Comparison of ENCODE assay signal across 21 cellular contexts in the genomic region with DNA sequence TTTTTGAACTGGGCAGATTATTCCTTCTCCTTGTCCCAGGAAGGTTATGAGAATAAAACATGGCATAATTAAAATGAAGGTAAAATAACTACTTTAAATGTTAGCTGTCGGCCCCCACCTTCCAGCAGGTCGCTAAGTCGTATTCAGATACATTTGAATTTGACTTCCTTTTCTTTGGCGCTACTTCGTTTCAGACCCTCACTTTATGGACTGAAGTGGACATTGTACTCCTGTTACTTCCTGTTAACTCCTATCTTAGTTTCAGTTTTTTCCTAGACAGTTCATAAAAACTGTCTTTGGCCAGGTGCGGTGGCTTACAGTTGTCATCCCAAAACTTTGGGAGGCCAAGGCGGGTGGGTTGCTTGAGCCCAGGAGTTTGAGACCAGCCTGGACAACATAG. TPM values are rescaled to one million over a fixed set of nuclear protein-coding genes. Genes with fewer than 3 reads are reported as not detected.
A peak's percentile ranks its signal among the peaks of the same experiment; 100 is the strongest.
DNase-seq lines count a peak whose midpoint lies in the region; ATAC-seq and TF ChIP-seq lines count a peak whose summit lies in the region.
"Had no signal": no experiment of that assay in that cellular context is flagged by ENCODE, and none has a peak within 500 bp of the region (broad histone marks: within the 10 kb centered on the region; RNA-seq: fewer than 3 reads in every experiment).

No MANE protein-coding gene starts in this region.

- H3K4me1 Mint-ChIP-seq in CD14-positive monocyte (peaks cover 27% of the 10 kb centered on the region), HFFc6 (ENCODE audit: low read depth) (peaks cover 31% of the 10 kb centered on the region), naive B cell (peaks cover 8 to 42% (median 27%) of the 10 kb centered on the region in 3 donors)

- DNase-seq in CD14-positive monocyte (ENCODE audit: low spot score) (no peak), HFFc6 (no peak), naive B cell (no peak), NCI-H2196 (lab: John Stamatoyannopoulos, UW; ENCODE audit: unreplicated experiment) (no peak)
- DNase-seq in activated CD4-positive, alpha-beta T cell treated with anti-CD3 and anti-CD28 coated beads for 48 hours: no peak
- DNase-seq: GM23248, KG1, NCI-H1105 treated with DMSO at 0.1 percent for 48 hours, NCI-H1694, NCI-H2081 treated with DMSO at 0.1 percent for 48 hours, NCI-H2227 treated with DMSO at 0.1 percent for 48 hours, NCI-H524, NCI-H82, PC-3, RPMI8226, SHP77 treated with DMSO at 0.1 percent for 48 hours, SK-N-SH had no signal

- H3K9ac ChIP-seq in skeletal muscle tissue (ENCODE audit: low read depth in 1 of 3, low read length in 3 of 3): no peak overlapping the region
- H3K9ac ChIP-seq: BLaER1, GM23248, SK-N-SH had no signal

- H3K27me3 ChIP-seq in skeletal muscle tissue (ENCODE audit: control insufficient read depth in 3 of 3, insufficient read depth in 3 of 3, low read length in 3 of 3): no peaks in the 10 kb centered on the region

- H3K9me3 Mint-ChIP-seq in CD14-positive monocyte (peaks cover 0 to 14% (median 3%) of the 10 kb centered on the region in 7 donors), HFFc6 (no peaks in the 10 kb centered on the region), naive B cell (peaks cover 0 to 1% (median 0%) of the 10 kb centered on the region in 7 donors)

- H3K36me3 Mint-ChIP-seq in CD14-positive monocyte: peaks cover 3 to 11% of the 10 kb centered on the region in 2 donors
- peaks cover 21% of the 10 kb centered on the region for H3K36me3 Mint-ChIP-seq in HFFc6 (ENCODE audit: low read depth)
- H3K36me3 Mint-ChIP-seq in naive B cell: no peaks in the 10 kb centered on the region

- H3K4me3 ChIP-seq in skeletal muscle tissue (ENCODE audit: low read length in 3 of 3): no peak overlapping the region
- H3K4me3 ChIP-seq: BLaER1, GM23248 had no signal

- H3K4me3 Mint-ChIP-seq in CD14-positive monocyte: no peak overlapping the region
- no peak overlapping the region for H3K4me3 Mint-ChIP-seq in HFFc6
- H3K4me3 Mint-ChIP-seq in naive B cell: peak overlapping the region in 1 of 8 donors; percentile 70

- H3K36me3 ChIP-seq in skeletal muscle tissue (ENCODE audit: control insufficient read depth in 3 of 3, insufficient read depth in 3 of 3, low read length in 3 of 3): peaks cover 0 to 3% (median 0%) of the 10 kb centered on the region in 3 donors

- intact Hi-C loops in CD14-positive monocyte (cut with micrococcal nuclease): no loop called here

- H3K27me3 Mint-ChIP-seq in CD14-positive monocyte (ENCODE audit: low read depth in 3 of 3) (peaks cover 0 to 38% (median 0%) of the 10 kb centered on the region in 3 donors), HFFc6 (ENCODE audit: insufficient read depth) (no peaks in the 10 kb centered on the region), naive B cell (no peaks in the 10 kb centered on the region)

- H3K27ac ChIP-seq in skeletal muscle tissue (ENCODE audit: low read depth, low read length): peak overlapping the region; percentile 1
- H3K27ac ChIP-seq: BLaER1, GM23248 had no signal

- peaks cover 0 to 13% (median 0%) of the 10 kb centered on the region in 3 donors for H3K4me1 ChIP-seq in skeletal muscle tissue (ENCODE audit: control insufficient read depth in 3 of 3, insufficient read depth in 3 of 3, low read length in 3 of 3)

- peak overlapping the region in 4 of 7 donors; percentile 14 to 78 (median 18) for H3K27ac Mint-ChIP-seq in CD14-positive monocyte
- H3K27ac Mint-ChIP-seq in HFFc6: peak overlapping the region; percentile 32
- H3K27ac Mint-ChIP-seq in naive B cell: peak overlapping the region in 4 of 6 donors; percentile 25 to 70 (median 46)

- H3K9me3 ChIP-seq in skeletal muscle tissue (ENCODE audit: control insufficient read depth in 3 of 3, low read length in 3 of 3): no peaks in the 10 kb centered on the region
- H3K9me3 ChIP-seq: SK-N-SH had no signal

- ATAC-seq in naive B cell (ENCODE audit: low read depth in 2 of 2): no peak
- ATAC-seq in GM21786 (IDR thresholded peaks at IDR 0.05; ENCODE audit: unreplicated experiment): no peak
- ATAC-seq: HCT116, PC-3 had no signal

- TF ChIP-seq CTCF in CD14-positive monocyte (IDR thresholded peaks at IDR 0.05) (no peak), HFFc6 (IDR thresholded peaks at IDR 0.05) (no peak)

RNA-seq across cellular contexts. Expression of a gene that starts 5.7 kb away (rescaled TPM):
- 1 to 10 TPM; 7.1 to 9.0 TPM for polyA plus RNA-seq in CD14-positive monocyte
- 10 to 100 TPM; 36.3 to 40.6 (median 38.7) TPM for total RNA-seq in HFFc6 (2021; fragmentation: NEBNext Ultra II Directional; extraction: Animal tissue kit (Norgen Biotek cat#: 25700))
- polyA plus RNA-seq in naive B cell (ENCODE audit: low read depth in 6 of 6): 10 to 100 TPM; 11.8 to 21.3 (median 16.2) TPM
- 12.0 TPM for total RNA-seq in skeletal muscle tissue

RNA-seq across cellular contexts. Expression of a gene that starts 12.6 kb away (rescaled TPM):
- polyA plus RNA-seq in CD14-positive monocyte (1 to 10 TPM; 2.8 to 3.4 TPM), naive B cell (ENCODE audit: low read depth in 6 of 6) (1 to 10 TPM; 3.2 to 6.0 (median 4.7) TPM)
- total RNA-seq in HFFc6 (2021; fragmentation: NEBNext Ultra II Directional; extraction: Animal tissue kit (Norgen Biotek cat#: 25700)): 1 to 10 TPM; 5.1 to 7.3 (median 6.5) TPM
- total RNA-seq in skeletal muscle tissue: 24.5 TPM
